ENCODE assay signal across 1 cellular context in the genomic region with DNA sequence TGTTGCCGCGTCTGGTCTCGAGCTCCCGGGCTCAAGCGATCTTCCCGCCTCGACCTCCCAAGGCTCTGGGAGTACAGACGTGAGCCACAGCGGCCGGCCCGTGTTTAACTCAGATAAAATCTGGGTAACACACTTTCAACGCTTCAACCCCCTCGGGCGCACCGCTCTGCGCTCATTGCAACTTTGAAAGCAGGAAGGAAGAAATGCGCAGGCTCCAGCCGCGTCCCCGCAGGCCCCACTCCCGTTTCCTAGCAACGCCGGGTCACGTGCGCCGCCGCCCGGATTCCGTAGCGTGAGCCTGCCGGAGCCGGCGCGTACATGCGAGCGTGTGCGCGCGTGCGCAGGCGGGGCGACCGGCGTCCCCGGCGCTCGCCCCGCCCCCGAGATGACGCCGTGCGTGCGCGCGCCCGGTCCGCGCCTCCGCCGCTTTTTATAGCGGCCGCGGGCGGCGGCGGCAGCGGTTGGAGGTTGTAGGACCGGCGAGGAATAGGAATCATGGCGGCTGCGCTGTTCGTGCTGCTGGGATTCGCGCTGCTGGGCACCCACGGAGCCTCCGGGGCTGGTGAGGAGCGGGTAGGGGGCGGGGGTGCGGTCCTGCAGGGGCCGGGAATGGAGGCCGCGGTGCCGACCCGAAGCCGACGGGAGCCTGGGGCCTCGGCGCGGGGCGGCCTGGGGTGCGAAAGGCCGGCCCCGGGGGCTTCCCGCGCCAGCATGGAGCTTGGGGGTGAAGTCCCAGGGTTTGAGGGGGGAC.
TF ChIP-seq lines count a peak whose summit lies in the region.

A gene (plus strand): TSS at position 457 of the 751 bp plus-strand sequence. CDS start 39 bp downstream, at position 496.

TF ChIP-seq in HepG2, 621 proteins besides CTCF, POLR2A, EP300 and RAD21 (continued from another document and continues in another):
- TF ChIP-seq, protein P1, sequence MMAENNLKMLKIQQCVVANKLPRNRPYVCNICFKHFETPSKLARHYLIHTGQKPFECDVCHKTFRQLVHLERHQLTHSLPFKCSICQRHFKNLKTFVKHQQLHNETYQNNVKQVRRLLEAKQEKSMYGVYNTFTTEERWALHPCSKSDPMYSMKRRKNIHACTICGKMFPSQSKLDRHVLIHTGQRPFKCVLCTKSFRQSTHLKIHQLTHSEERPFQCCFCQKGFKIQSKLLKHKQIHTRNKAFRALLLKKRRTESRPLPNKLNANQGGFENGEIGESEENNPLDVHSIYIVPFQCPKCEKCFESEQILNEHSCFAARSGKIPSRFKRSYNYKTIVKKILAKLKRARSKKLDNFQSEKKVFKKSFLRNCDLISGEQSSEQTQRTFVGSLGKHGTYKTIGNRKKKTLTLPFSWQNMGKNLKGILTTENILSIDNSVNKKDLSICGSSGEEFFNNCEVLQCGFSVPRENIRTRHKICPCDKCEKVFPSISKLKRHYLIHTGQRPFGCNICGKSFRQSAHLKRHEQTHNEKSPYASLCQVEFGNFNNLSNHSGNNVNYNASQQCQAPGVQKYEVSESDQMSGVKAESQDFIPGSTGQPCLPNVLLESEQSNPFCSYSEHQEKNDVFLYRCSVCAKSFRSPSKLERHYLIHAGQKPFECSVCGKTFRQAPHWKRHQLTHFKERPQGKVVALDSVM (CRISPR knock-in tag; IDR thresholded peaks at IDR 0.05): no peak
- no peak for TF ChIP-seq ZBTB1 (CRISPR knock-in tag; IDR thresholded peaks at IDR 0.05; ENCODE audit: borderline replicate concordance)
- TF ChIP-seq, protein P2, sequence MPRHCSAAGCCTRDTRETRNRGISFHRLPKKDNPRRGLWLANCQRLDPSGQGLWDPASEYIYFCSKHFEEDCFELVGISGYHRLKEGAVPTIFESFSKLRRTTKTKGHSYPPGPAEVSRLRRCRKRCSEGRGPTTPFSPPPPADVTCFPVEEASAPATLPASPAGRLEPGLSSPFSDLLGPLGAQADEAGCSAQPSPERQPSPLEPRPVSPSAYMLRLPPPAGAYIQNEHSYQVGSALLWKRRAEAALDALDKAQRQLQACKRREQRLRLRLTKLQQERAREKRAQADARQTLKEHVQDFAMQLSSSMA (CRISPR knock-in tag; IDR thresholded peaks at IDR 0.05): no peak
- TF ChIP-seq, protein P3, sequence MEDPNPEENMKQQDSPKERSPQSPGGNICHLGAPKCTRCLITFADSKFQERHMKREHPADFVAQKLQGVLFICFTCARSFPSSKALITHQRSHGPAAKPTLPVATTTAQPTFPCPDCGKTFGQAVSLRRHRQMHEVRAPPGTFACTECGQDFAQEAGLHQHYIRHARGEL (CRISPR knock-in tag; IDR thresholded peaks at IDR 0.05): no peak
- no peak for TF ChIP-seq GPN1 (CRISPR knock-in tag; IDR thresholded peaks at IDR 0.05; ENCODE audit: borderline replicate concordance)
- 0 out of 2 replicates have a peak, but pooled peaks have one; percentile 14 for TF ChIP-seq HOXD1 (CRISPR knock-in tag; IDR thresholded peaks at IDR 0.05)
- no peak for TF ChIP-seq CCAR2 (optimal IDR thresholded peaks at IDR 0.05; ENCODE audit: low read depth, low read length)
- TF ChIP-seq ADNP (CRISPR knock-in tag; IDR thresholded peaks at IDR 0.05): no peak
- no peak for TF ChIP-seq HNRNPK (IDR thresholded peaks at IDR 0.05; ENCODE audit: low read depth, low read length, poor library complexity, severe bottlenecking)
- no peak; the same call in 1 of the 2 replicates for TF ChIP-seq ZZZ3 (CRISPR knock-in tag; IDR thresholded peaks at IDR 0.05; ENCODE audit: borderline replicate concordance)
- peak; percentile 53; the same call in 1 of the 2 replicates for TF ChIP-seq ISX (CRISPR knock-in tag; conservative IDR thresholded peaks at IDR 0.05)
- TF ChIP-seq ZNF567 (CRISPR knock-in tag; IDR thresholded peaks at IDR 0.05; ENCODE audit: borderline replicate concordance): no peak
- peak; percentile 79; the same call in 1 of the 2 replicates for TF ChIP-seq ZNF614 (CRISPR knock-in tag; IDR thresholded peaks at IDR 0.05; ENCODE audit: borderline replicate concordance)
- TF ChIP-seq, protein P4, sequence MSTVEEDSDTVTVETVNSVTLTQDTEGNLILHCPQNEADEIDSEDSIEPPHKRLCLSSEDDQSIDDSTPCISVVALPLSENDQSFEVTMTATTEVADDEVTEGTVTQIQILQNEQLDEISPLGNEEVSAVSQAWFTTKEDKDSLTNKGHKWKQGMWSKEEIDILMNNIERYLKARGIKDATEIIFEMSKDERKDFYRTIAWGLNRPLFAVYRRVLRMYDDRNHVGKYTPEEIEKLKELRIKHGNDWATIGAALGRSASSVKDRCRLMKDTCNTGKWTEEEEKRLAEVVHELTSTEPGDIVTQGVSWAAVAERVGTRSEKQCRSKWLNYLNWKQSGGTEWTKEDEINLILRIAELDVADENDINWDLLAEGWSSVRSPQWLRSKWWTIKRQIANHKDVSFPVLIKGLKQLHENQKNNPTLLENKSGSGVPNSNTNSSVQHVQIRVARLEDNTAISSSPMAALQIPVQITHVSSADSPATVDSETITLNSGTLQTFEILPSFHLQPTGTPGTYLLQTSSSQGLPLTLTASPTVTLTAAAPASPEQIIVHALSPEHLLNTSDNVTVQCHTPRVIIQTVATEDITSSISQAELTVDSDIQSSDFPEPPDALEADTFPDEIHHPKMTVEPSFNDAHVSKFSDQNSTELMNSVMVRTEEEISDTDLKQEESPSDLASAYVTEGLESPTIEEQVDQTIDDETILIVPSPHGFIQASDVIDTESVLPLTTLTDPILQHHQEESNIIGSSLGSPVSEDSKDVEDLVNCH (CRISPR knock-in tag; IDR thresholded peaks at IDR 0.05): no peak
- no peak; the same call in 1 of the 2 replicates for TF ChIP-seq ZNF160 (CRISPR knock-in tag; IDR thresholded peaks at IDR 0.05)
- TF ChIP-seq, protein P5, sequence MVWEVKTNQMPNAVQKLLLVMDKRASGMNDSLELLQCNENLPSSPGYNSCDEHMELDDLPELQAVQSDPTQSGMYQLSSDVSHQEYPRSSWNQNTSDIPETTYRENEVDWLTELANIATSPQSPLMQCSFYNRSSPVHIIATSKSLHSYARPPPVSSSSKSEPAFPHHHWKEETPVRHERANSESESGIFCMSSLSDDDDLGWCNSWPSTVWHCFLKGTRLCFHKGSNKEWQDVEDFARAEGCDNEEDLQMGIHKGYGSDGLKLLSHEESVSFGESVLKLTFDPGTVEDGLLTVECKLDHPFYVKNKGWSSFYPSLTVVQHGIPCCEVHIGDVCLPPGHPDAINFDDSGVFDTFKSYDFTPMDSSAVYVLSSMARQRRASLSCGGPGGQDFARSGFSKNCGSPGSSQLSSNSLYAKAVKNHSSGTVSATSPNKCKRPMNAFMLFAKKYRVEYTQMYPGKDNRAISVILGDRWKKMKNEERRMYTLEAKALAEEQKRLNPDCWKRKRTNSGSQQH (CRISPR knock-in tag; IDR thresholded peaks at IDR 0.05; ENCODE audit: low read depth): no peak; the same call in 1 of the 2 replicates
- TF ChIP-seq SYNCRIP (IDR thresholded peaks at IDR 0.05; ENCODE audit: insufficient read depth, low read depth, low read length): no peak
- TF ChIP-seq, protein P6, sequence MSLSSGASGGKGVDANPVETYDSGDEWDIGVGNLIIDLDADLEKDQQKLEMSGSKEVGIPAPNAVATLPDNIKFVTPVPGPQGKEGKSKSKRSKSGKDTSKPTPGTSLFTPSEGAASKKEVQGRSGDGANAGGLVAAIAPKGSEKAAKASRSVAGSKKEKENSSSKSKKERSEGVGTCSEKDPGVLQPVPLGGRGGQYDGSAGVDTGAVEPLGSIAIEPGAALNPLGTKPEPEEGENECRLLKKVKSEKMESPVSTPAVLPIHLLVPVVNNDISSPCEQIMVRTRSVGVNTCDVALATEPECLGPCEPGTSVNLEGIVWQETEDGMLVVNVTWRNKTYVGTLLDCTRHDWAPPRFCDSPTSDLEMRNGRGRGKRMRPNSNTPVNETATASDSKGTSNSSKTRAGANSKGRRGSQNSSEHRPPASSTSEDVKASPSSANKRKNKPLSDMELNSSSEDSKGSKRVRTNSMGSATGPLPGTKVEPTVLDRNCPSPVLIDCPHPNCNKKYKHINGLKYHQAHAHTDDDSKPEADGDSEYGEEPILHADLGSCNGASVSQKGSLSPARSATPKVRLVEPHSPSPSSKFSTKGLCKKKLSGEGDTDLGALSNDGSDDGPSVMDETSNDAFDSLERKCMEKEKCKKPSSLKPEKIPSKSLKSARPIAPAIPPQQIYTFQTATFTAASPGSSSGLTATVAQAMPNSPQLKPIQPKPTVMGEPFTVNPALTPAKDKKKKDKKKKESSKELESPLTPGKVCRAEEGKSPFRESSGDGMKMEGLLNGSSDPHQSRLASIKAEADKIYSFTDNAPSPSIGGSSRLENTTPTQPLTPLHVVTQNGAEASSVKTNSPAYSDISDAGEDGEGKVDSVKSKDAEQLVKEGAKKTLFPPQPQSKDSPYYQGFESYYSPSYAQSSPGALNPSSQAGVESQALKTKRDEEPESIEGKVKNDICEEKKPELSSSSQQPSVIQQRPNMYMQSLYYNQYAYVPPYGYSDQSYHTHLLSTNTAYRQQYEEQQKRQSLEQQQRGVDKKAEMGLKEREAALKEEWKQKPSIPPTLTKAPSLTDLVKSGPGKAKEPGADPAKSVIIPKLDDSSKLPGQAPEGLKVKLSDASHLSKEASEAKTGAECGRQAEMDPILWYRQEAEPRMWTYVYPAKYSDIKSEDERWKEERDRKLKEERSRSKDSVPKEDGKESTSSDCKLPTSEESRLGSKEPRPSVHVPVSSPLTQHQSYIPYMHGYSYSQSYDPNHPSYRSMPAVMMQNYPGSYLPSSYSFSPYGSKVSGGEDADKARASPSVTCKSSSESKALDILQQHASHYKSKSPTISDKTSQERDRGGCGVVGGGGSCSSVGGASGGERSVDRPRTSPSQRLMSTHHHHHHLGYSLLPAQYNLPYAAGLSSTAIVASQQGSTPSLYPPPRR (CRISPR knock-in tag; IDR thresholded peaks at IDR 0.05; ENCODE audit: borderline replicate concordance): 0 out of 2 replicates have a peak, but pooled peaks have one; percentile 28
- no peak for TF ChIP-seq RFXAP (CRISPR knock-in tag; IDR thresholded peaks at IDR 0.05; ENCODE audit: borderline replicate concordance)
- no peak for TF ChIP-seq STAT5B (CRISPR knock-in tag; IDR thresholded peaks at IDR 0.05)
- no peak for TF ChIP-seq ZNF761 (CRISPR knock-in tag; conservative IDR thresholded peaks at IDR 0.05)
- TF ChIP-seq, protein P7, sequence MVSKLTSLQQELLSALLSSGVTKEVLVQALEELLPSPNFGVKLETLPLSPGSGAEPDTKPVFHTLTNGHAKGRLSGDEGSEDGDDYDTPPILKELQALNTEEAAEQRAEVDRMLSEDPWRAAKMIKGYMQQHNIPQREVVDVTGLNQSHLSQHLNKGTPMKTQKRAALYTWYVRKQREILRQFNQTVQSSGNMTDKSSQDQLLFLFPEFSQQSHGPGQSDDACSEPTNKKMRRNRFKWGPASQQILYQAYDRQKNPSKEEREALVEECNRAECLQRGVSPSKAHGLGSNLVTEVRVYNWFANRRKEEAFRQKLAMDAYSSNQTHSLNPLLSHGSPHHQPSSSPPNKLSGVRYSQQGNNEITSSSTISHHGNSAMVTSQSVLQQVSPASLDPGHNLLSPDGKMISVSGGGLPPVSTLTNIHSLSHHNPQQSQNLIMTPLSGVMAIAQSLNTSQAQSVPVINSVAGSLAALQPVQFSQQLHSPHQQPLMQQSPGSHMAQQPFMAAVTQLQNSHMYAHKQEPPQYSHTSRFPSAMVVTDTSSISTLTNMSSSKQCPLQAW (CRISPR knock-in tag; IDR thresholded peaks at IDR 0.05): no peak
- TF ChIP-seq ZBTB3 (CRISPR knock-in tag; IDR thresholded peaks at IDR 0.05; ENCODE audit: borderline replicate concordance, low read depth): no peak
- no peak for TF ChIP-seq ZFP37 (CRISPR knock-in tag; IDR thresholded peaks at IDR 0.05; ENCODE audit: borderline replicate concordance)
- TF ChIP-seq TCF7 (IDR thresholded peaks at IDR 0.05; ENCODE audit: low read depth): no peak
- no peak for TF ChIP-seq CC2D1A (CRISPR knock-in tag; IDR thresholded peaks at IDR 0.05)
- no peak for TF ChIP-seq ZNF205 (CRISPR knock-in tag; IDR thresholded peaks at IDR 0.05)
- TF ChIP-seq ZNF180 (CRISPR knock-in tag; IDR thresholded peaks at IDR 0.05; ENCODE audit: borderline replicate concordance, low read depth): no peak
- TF ChIP-seq, protein P8, sequence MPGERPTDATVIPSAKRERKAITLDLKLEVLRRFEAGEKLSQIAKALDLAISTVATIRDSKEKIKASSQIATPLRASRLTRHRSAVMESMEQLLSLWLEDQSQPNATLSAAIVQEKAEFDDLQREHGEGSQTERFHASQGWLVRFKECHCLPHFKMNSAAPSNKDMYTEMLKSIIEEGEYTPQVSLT (CRISPR knock-in tag; IDR thresholded peaks at IDR 0.05; ENCODE audit: borderline replicate concordance, low read depth): no peak
- TF ChIP-seq MZF1 (CRISPR knock-in tag; IDR thresholded peaks at IDR 0.05; ENCODE audit: borderline replicate concordance): no peak
- no peak for TF ChIP-seq ZNF136 (CRISPR knock-in tag; IDR thresholded peaks at IDR 0.05; ENCODE audit: low read depth)
- TF ChIP-seq ZSCAN31 (CRISPR knock-in tag; IDR thresholded peaks at IDR 0.05; ENCODE audit: low read depth): no peak; the same call in 1 of the 2 replicates
- no peak for TF ChIP-seq FOSL1 (CRISPR knock-in tag; IDR thresholded peaks at IDR 0.05; ENCODE audit: borderline replicate concordance)
- TF ChIP-seq AKAP8 (CRISPR knock-in tag; IDR thresholded peaks at IDR 0.05): peak; percentile 80; the same call in 1 of the 2 replicates
- no peak for TF ChIP-seq ZNF20 (CRISPR knock-in tag; IDR thresholded peaks at IDR 0.05)
- 0 out of 2 replicates have a peak, but pooled peaks have one; percentile 16 for TF ChIP-seq ZSCAN30 (CRISPR knock-in tag; IDR thresholded peaks at IDR 0.05)
- TF ChIP-seq, protein P9, sequence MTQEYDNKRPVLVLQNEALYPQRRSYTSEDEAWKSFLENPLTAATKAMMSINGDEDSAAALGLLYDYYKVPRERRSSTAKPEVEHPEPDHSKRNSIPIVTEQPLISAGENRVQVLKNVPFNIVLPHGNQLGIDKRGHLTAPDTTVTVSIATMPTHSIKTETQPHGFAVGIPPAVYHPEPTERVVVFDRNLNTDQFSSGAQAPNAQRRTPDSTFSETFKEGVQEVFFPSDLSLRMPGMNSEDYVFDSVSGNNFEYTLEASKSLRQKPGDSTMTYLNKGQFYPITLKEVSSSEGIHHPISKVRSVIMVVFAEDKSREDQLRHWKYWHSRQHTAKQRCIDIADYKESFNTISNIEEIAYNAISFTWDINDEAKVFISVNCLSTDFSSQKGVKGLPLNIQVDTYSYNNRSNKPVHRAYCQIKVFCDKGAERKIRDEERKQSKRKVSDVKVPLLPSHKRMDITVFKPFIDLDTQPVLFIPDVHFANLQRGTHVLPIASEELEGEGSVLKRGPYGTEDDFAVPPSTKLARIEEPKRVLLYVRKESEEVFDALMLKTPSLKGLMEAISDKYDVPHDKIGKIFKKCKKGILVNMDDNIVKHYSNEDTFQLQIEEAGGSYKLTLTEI (CRISPR knock-in tag; conservative IDR thresholded peaks at IDR 0.05): no peak
- TF ChIP-seq MED8 (CRISPR knock-in tag; IDR thresholded peaks at IDR 0.05; ENCODE audit: insufficient replicate concordance): no peak
- TF ChIP-seq FOXK1 (CRISPR knock-in tag; IDR thresholded peaks at IDR 0.05; ENCODE audit: borderline replicate concordance, low read depth): no peak
